17 cellular contexts compared by ENCODE assay signal in the genomic region with DNA sequence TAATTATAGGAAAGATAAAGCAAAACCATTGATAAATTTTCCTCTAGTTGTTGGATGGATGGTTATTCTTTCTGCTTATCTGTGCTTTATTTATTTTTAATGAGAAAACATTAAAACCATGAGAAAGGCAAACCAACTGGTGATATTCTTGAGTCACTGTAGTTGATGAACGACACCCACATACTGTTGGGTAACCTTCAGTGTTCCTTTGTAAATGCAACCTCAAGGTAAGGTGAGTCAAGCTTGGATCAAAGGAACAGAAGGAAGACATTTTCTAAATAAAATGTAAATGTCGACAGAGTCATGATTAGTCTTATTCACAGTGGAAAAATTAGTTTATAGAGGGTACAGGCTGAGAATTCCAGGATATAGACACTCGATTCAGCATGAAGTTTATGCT. TPM values are rescaled to one million over a fixed set of nuclear protein-coding genes. Genes with fewer than 3 reads are reported as not detected.
DNase-seq lines count a peak whose midpoint lies in the region; ATAC-seq, FAIRE-seq and TF ChIP-seq lines count a peak whose summit lies in the region.
"Had no signal": no experiment of that assay in that cellular context is flagged by ENCODE, and none has a peak within 500 bp of the region (broad histone marks: within the 10 kb centered on the region; RNA-seq: fewer than 3 reads in every experiment).

No MANE protein-coding gene starts in this region.

- peak; percentile 52; the same call in 2 of the 3 replicates for ATAC-seq in RWPE2 (ENCODE audit: low read depth)
- no peak for ATAC-seq in K562
- peak; percentile 55 for ATAC-seq in esophagus mucosa
- ATAC-seq in GM21825 (IDR thresholded peaks at IDR 0.05; ENCODE audit: unreplicated experiment) = no peak
- ATAC-seq: A549 had no signal

- H3K4me1 ChIP-seq in RWPE2 (ENCODE audit: insufficient read depth, poor library complexity, severe bottlenecking) (peaks cover 5% of the 10 kb centered on the region), K562 (replicated peaks in 1 of 2; ENCODE audit: control insufficient read depth in 2 of 2, insufficient read depth in 2 of 2, low read length in 2 of 2) (peaks cover 7 to 19% of the 10 kb centered on the region in 2 experiments; a peak in 4 of 5 replicates)
- H3K4me1 ChIP-seq: BE2C, HAP-1 had no signal

- H3K9ac ChIP-seq in K562 (ENCODE audit: insufficient read depth in 1 of 2, low read depth in 2 of 2, low read length in 2 of 2) = no peak overlapping the region

- no peak overlapping the region for H3K4me2 ChIP-seq in K562 (ENCODE audit: insufficient read depth, low read length)
- H3K4me2 ChIP-seq: A549 had no signal

- peak; percentile 6 for FAIRE-seq in K562 (lab: Jason Lieb, UNC)
- FAIRE-seq: A549, G401.6, GM12891, H1 had no signal

- TF ChIP-seq RAD21 in K562 (CRISPR knock-in tag; conservative IDR thresholded peaks at IDR 0.05 in 1 of 2, IDR thresholded peaks at IDR 0.05 in 1 of 2) = no peak

- H4K20me1 ChIP-seq in K562 (replicated peaks; ENCODE audit: control insufficient read depth, insufficient read depth, low read length) = no peaks in the 10 kb centered on the region

- H3K27me3 ChIP-seq in RWPE2 (ENCODE audit: insufficient read depth, poor library complexity, severe bottlenecking) (no peaks in the 10 kb centered on the region), K562 (ENCODE audit: control insufficient read depth in 2 of 2, insufficient read depth in 2 of 2, low read length in 2 of 2) (no peaks in the 10 kb centered on the region)
- H3K27me3 ChIP-seq: BE2C had no signal

- in situ Hi-C loops in K562 (cut with MboI) = no loop called here

- H3K9me3 ChIP-seq in RWPE2 (ENCODE audit: severe bottlenecking) (no peaks in the 10 kb centered on the region), K562 (replicated peaks; ENCODE audit: control insufficient read depth, insufficient read depth, low read depth, low read length) (no peaks in the 10 kb centered on the region)
- H3K9me3 ChIP-seq: A549, BE2C, HAP-1 had no signal

- DNase-seq in RWPE2 (ENCODE audit: low spot score) (no peak), K562 (ENCODE audit: extremely low read depth in 1 of 4, low spot score in 3 of 4) (no peak), NCI-H446 treated with DMSO at 0.1 percent for 48 hours (lab: John Stamatoyannopoulos, UW) (no peak), NCI-H2171 (lab: John Stamatoyannopoulos, UW) (no peak)
- DNase-seq: BE2C; CD4-positive, alpha-beta memory T cell; DMS79; HFFc6 had no signal

- intact Hi-C loops in K562 (cut with micrococcal nuclease) = no loop called here

- no peaks in the 10 kb centered on the region for H3K9me1 ChIP-seq in K562 (ENCODE audit: control insufficient read depth, insufficient read depth, low read length)

- H3K79me2 ChIP-seq in K562 (ENCODE audit: control insufficient read depth, insufficient read depth, low read length) = no peaks in the 10 kb centered on the region

- no peak overlapping the region for H3K27ac ChIP-seq in RWPE2 (ENCODE audit: poor library complexity, severe bottlenecking)
- H3K27ac ChIP-seq in K562 (ENCODE audit: extremely low read depth, low read depth, low read length) = no peak overlapping the region
- H3K27ac ChIP-seq: A549, C4-2B had no signal

- CTCF ChIA-PET in K562 (lab: Yijun Ruan, JAX; ENCODE audit: low intra/inter-chr PET ratio) = no interaction called here

- no peak overlapping the region for H2AFZ ChIP-seq in K562 (ENCODE audit: low read depth, low read length)

- POLR2A ChIA-PET in K562 (lab: Yijun Ruan, JAX) = interaction anchor here (0.5 to 1.6 kb wide), 2 partner anchors 8 to 19 kb away, joined by 3 to 4 read pairs; no protein-coding TSS in a partner anchor

- no peak for TF ChIP-seq EP300 in K562 (IDR thresholded peaks at IDR 0.05; ENCODE audit: low read length)

- TF ChIP-seq CTCF in RWPE2 (IDR thresholded peaks at IDR 0.05; ENCODE audit: poor library complexity, severe bottlenecking) = no peak
- no peak for TF ChIP-seq CTCF in K562 (IDR thresholded peaks at IDR 0.05 in 2 of 3, conservative IDR thresholded peaks at IDR 0.05 in 1 of 3; ENCODE audit: insufficient read depth in 2 of 3, low read depth in 1 of 3, low read length in 3 of 3)

- TF ChIP-seq POLR2A in K562 (conservative IDR thresholded peaks at IDR 0.05) = no peak

- no TSS peak for BruUV-seq in K562 (replicated peaks; lab: Mats Ljungman, UMichigan)

- no peaks in the 10 kb centered on the region for H3K36me3 ChIP-seq in RWPE2 (ENCODE audit: low read depth)
- no peaks in the 10 kb centered on the region for H3K36me3 ChIP-seq in K562 (ENCODE audit: control insufficient read depth, insufficient read depth, low read length)
- H3K36me3 ChIP-seq: BE2C, HAP-1 had no signal

- WGBS in K562 (ENCODE audit: insufficient coverage, low coverage, missing lambda C conversion rate) = 21% methylated on average over 3 of the region's 3 CpGs

- no peak overlapping the region for H3K4me3 ChIP-seq in RWPE2 (ENCODE audit: severe bottlenecking)
- H3K4me3 ChIP-seq in K562 = no peak overlapping the region
- H3K4me3 ChIP-seq: A549, HAP-1 had no signal

TF ChIP-seq in K562, 482 proteins besides CTCF, POLR2A, EP300 and RAD21:
- TF ChIP-seq, protein P1, sequence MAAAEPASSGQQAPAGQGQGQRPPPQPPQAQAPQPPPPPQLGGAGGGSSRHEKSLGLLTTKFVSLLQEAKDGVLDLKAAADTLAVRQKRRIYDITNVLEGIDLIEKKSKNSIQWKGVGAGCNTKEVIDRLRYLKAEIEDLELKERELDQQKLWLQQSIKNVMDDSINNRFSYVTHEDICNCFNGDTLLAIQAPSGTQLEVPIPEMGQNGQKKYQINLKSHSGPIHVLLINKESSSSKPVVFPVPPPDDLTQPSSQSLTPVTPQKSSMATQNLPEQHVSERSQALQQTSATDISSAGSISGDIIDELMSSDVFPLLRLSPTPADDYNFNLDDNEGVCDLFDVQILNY (CRISPR knock-in tag; IDR thresholded peaks at IDR 0.05) = no peak
- TF ChIP-seq ZNF224 (CRISPR knock-in tag; IDR thresholded peaks at IDR 0.05) = no peak
- TF ChIP-seq BCOR (IDR thresholded peaks at IDR 0.05) = no peak
- TF ChIP-seq ZNF408 (CRISPR knock-in tag; IDR thresholded peaks at IDR 0.05; ENCODE audit: low read depth) = no peak
- TF ChIP-seq SREBF2 (CRISPR knock-in tag; IDR thresholded peaks at IDR 0.05) = no peak
- TF ChIP-seq, protein P2, sequence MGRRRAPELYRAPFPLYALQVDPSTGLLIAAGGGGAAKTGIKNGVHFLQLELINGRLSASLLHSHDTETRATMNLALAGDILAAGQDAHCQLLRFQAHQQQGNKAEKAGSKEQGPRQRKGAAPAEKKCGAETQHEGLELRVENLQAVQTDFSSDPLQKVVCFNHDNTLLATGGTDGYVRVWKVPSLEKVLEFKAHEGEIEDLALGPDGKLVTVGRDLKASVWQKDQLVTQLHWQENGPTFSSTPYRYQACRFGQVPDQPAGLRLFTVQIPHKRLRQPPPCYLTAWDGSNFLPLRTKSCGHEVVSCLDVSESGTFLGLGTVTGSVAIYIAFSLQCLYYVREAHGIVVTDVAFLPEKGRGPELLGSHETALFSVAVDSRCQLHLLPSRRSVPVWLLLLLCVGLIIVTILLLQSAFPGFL (CRISPR knock-in tag; IDR thresholded peaks at IDR 0.05) = no peak
- TF ChIP-seq ZNF184 (CRISPR knock-in tag; IDR thresholded peaks at IDR 0.05) = no peak
- no peak for TF ChIP-seq U2AF1 (optimal IDR thresholded peaks at IDR 0.05; ENCODE audit: low read depth, low read length)
- no peak for TF ChIP-seq ZNF212 (CRISPR knock-in tag; IDR thresholded peaks at IDR 0.05)
- TF ChIP-seq RBM25 (IDR thresholded peaks at IDR 0.05; ENCODE audit: low read depth, low read length, severe bottlenecking) = no peak
- no peak for TF ChIP-seq TEAD1 (CRISPR knock-in tag; IDR thresholded peaks at IDR 0.05)
TF ChIP-seq in K562: peak in this region for 0.

RNA-seq across cellular contexts. Expression of a gene that starts 12.7 kb away (rescaled TPM):
- total RNA-seq in K562 (2011; cell fraction: chromatin; rRNA removed; ENCODE audit: low replicate concordance) = 0.09 and 0.25 TPM in 2 replicates
- 0.13 and 0.17 TPM in 2 replicates for total RNA-seq in K562 (2011; cell fraction: nucleolus; rRNA removed)
- total RNA-seq in K562 (2011; cell fraction: nucleoplasm; rRNA removed) = not detected in 2 replicates
- total RNA-seq in K562 (2014; rRNA removed) (0.08 and 0.23 TPM in 2 replicates), K562 (2014; rRNA removed; fragmentation: Illumina TruSeq; extraction: Trizol) (0.10 and 0.11 TPM in 2 replicates), K562 (2015; rRNA removed; fragmentation: Illumina TruSeq; extraction: Trizol) (0.30 and 0.51 TPM in 2 replicates), K562 (2021) (0.18 and 0.25 TPM in 2 replicates), esophagus mucosa (not detected)
- polyA plus RNA-seq in K562 (2011; rRNA removed) (0.03 and 0.06 TPM in 2 replicates), K562 (2014; fragmentation: Illumina TruSeq; extraction: Trizol) (0.09 and 0.10 TPM in 2 replicates), K562 (2014; fragmentation: Nextera tagmentation; extraction: Ambion mirVana) (under 1 TPM in 1 of 2 experiments, not detected in 1; 0.06 TPM), K562 (2014; rRNA removed) (0.04 and 0.08 TPM in 2 replicates)
- 0.01 TPM in 2 replicates for polyA plus RNA-seq in K562 (2011; cell fraction: cytosol; rRNA removed)
- 0.07 and 0.09 TPM in 2 replicates for polyA plus RNA-seq in K562 (2011; cell fraction: nucleus; rRNA removed)
- 0.12 and 0.40 TPM in 2 replicates for polyA plus RNA-seq in K562 (2012)
- polyA minus RNA-seq in K562 (2011; rRNA and poly(A)+ RNA removed) = 0.04 and 0.06 TPM in 2 replicates
- polyA minus RNA-seq in K562 (2011; cell fraction: cytosol; rRNA and poly(A)+ RNA removed) = not detected in 2 replicates
- polyA minus RNA-seq in K562 (2011; cell fraction: nucleus; rRNA and poly(A)+ RNA removed) = 0.11 and 0.13 TPM in 2 replicates
- total RNA-seq: CD4-positive, alpha-beta memory T cell; H1 had no signal
- polyA plus RNA-seq: A549; AG04450; CD4-positive, alpha-beta memory T cell; H1 had no signal

RNA-seq across cellular contexts. Expression of a gene that starts 51.0 kb away (rescaled TPM):
- total RNA-seq in K562 (2011; cell fraction: chromatin; rRNA removed; ENCODE audit: low replicate concordance) = 0.28 and 0.58 TPM in 2 replicates
- total RNA-seq in K562 (2011; cell fraction: nucleolus; rRNA removed) = 0.50 and 0.53 TPM in 2 replicates
- 0.73 and 0.99 TPM in 2 replicates for total RNA-seq in K562 (2011; cell fraction: nucleoplasm; rRNA removed)
- total RNA-seq in K562 (2014; rRNA removed) (0.08 and 0.27 TPM in 2 replicates), K562 (2014; rRNA removed; fragmentation: Illumina TruSeq; extraction: Trizol) (0.32 and 0.69 TPM in 2 replicates), K562 (2015; rRNA removed; fragmentation: Illumina TruSeq; extraction: Trizol) (1.5 and 1.8 TPM in 2 replicates), K562 (2021) (0.27 and 0.49 TPM in 2 replicates), esophagus mucosa (23.8 TPM)
- polyA plus RNA-seq in K562 (2011; rRNA removed) (0.54 and 0.71 TPM in 2 replicates), K562 (2014; fragmentation: Illumina TruSeq; extraction: Trizol) (0.43 and 0.54 TPM in 2 replicates), K562 (2014; fragmentation: Nextera tagmentation; extraction: Ambion mirVana) (1 to 10 TPM; 1.4 to 1.7 TPM), K562 (2014; rRNA removed) (0.65 and 1.9 TPM in 2 replicates)
- polyA plus RNA-seq in K562 (2011; cell fraction: cytosol; rRNA removed) = 0.19 TPM in 2 replicates
- 0.18 and 0.59 TPM in 2 replicates for polyA plus RNA-seq in K562 (2011; cell fraction: nucleus; rRNA removed)
- polyA plus RNA-seq in K562 (2012) = 0.76 and 0.79 TPM in 2 replicates
- polyA minus RNA-seq in K562 (2011; rRNA and poly(A)+ RNA removed) = 0.28 and 0.39 TPM in 2 replicates
- not detected in 2 replicates for polyA minus RNA-seq in K562 (2011; cell fraction: cytosol; rRNA and poly(A)+ RNA removed)
- 0.27 and 0.33 TPM in 2 replicates for polyA minus RNA-seq in K562 (2011; cell fraction: nucleus; rRNA and poly(A)+ RNA removed)
- total RNA-seq: H1, HFFc6 had no signal
- polyA plus RNA-seq: AG04450; CD4-positive, alpha-beta memory T cell; H1 had no signal

Comparison
In these comparisons a context has a peak if more than half of its experiments do, and no peak if none do; other contexts are left out.
1. ATAC-seq: peak in RWPE2 (single experiment) and esophagus mucosa (single experiment); none in K562 (single experiment) and GM21825 (single experiment).